Comparison of ENCODE assay signal across 8 cellular contexts in the genomic region with DNA sequence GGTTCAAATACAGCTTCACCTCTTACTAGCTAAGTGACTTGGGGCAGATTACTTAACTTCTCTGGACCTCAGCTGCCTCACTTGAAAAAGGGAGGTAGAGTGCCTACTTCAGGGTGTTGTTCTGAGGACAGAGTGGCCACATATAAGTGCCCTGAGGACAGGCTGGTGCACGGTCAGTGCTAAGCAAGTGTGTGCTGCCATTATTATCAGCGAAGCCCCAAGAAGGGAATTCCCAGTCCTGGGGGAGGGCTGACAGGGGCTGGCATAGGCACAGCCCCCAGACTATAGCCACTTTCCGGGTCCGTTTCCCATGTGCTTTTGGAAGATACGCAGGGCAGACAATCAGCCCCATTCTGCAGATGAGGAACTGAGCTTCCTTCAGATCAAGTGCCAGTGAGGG. TPM values are rescaled to one million over a fixed set of nuclear protein-coding genes. Genes with fewer than 3 reads are reported as not detected.
DNase-seq lines count a peak whose midpoint lies in the region; ATAC-seq and TF ChIP-seq lines count a peak whose summit lies in the region.

No MANE protein-coding gene starts in this region.

- H3K4me1 ChIP-seq in SK-N-SH (ENCODE audit: control insufficient read depth in 1 of 2, insufficient read depth in 2 of 2, low read depth in 1 of 2, low read length in 1 of 2), result peaks cover 20 to 26% of the 10 kb centered on the region in 2 experiments; a peak in 2 of 4 replicates
- peaks cover 45% of the 10 kb centered on the region for H3K4me1 ChIP-seq in adipocyte (ENCODE audit: control insufficient read depth, insufficient read depth, low read length)
- H3K4me1 ChIP-seq in lower lobe of right lung, result peaks cover 54% of the 10 kb centered on the region

- H3K27ac ChIP-seq in SK-N-SH (ENCODE audit: low read depth in 2 of 2, low read length in 1 of 2) (peak overlapping the region in 1 of 2 experiments; percentile 44; a peak in 1 of 4 replicates), lower lobe of right lung (peak overlapping the region; percentile 100), substantia nigra (ENCODE audit: low read depth, low read length, poor library complexity, severe bottlenecking) (peak overlapping the region; percentile 98)

- H3K4me2 ChIP-seq in SK-N-SH, result peak overlapping the region; percentile 95; the same call in 1 of the 2 replicates

- CTCF ChIA-PET in SK-N-SH (lab: Yijun Ruan, JAX), result interaction anchor here (1.0 to 2.3 kb wide), 5 partner anchors 19 to 132 kb away, joined by 3 to 11 read pairs (median 3); a partner anchor contains a TSS

- H3K79me2 ChIP-seq in SK-N-SH (ENCODE audit: insufficient read depth), result peaks cover 98% of the 10 kb centered on the region

- H2AFZ ChIP-seq in SK-N-SH (ENCODE audit: low read depth), result no peak overlapping the region

- no peaks in the 10 kb centered on the region for H3K27me3 ChIP-seq in SK-N-SH (ENCODE audit: insufficient read depth)
- no peaks in the 10 kb centered on the region for H3K27me3 ChIP-seq in adipocyte (replicated peaks; ENCODE audit: control insufficient read depth, insufficient read depth, low read length)
- no peaks in the 10 kb centered on the region for H3K27me3 ChIP-seq in lower lobe of right lung (ENCODE audit: low read depth)

- ATAC-seq in SK-N-SH treated with all-trans-retinoic acid at 6 μM for 48 hours (no peak), lower lobe of right lung (no peak)

- peaks cover 15% of the 10 kb centered on the region for H3F3A ChIP-seq in SK-N-SH (replicated peaks; ENCODE audit: insufficient read depth)

- DNase-seq in SK-N-SH (no peak), adipocyte (ENCODE audit: low read depth) (no peak), lower lobe of right lung (no peak), substantia nigra (lab: John Stamatoyannopoulos, UW) (no peak), globus pallidus (ENCODE audit: low spot score) (no peak), NCI-H2171 treated with DMSO at 0.1 percent for 48 hours (lab: John Stamatoyannopoulos, UW) (no peak)
- DNase-seq in stimulated activated CD4-positive, alpha-beta T cell treated with anti-CD3 and anti-CD28 coated beads, Interleukin-4, amount 100 ng/mL, for 1 hour, result no peak

- H3K36me3 ChIP-seq in SK-N-SH (replicated peaks in 1 of 2; ENCODE audit: control insufficient read depth in 1 of 2, insufficient read depth in 2 of 2, low read length in 1 of 2) (no peaks in the 10 kb centered on the region), adipocyte (ENCODE audit: control insufficient read depth, insufficient read depth, low read length, severe bottlenecking) (peaks cover 3% of the 10 kb centered on the region), lower lobe of right lung (no peaks in the 10 kb centered on the region)

- no peak for TF ChIP-seq CTCF in SK-N-SH (IDR thresholded peaks at IDR 0.05)
- TF ChIP-seq CTCF in lower lobe of right lung (IDR thresholded peaks at IDR 0.05), result no peak

- TF ChIP-seq EP300 in SK-N-SH (IDR thresholded peaks at IDR 0.05; ENCODE audit: borderline replicate concordance in 1 of 2, low read depth in 1 of 2, low read length in 1 of 2), result no peak

- WGBS in SK-N-SH (ENCODE audit: low lambda C conversion rate), result 97% methylated on average over 5 of the region's 5 CpGs

- H3K9ac ChIP-seq in SK-N-SH, result no peak overlapping the region
- peak overlapping the region; percentile 96 for H3K9ac ChIP-seq in adipocyte (ENCODE audit: low read length)

- no peak overlapping the region for H3K4me3 ChIP-seq in SK-N-SH (ENCODE audit: low read depth in 2 of 2, low read length in 1 of 2)
- peak overlapping the region; percentile 83 for H3K4me3 ChIP-seq in adipocyte (ENCODE audit: low read length)
- H3K4me3 ChIP-seq in lower lobe of right lung, result peak overlapping the region; percentile 86

- intact Hi-C loops in lower lobe of right lung (cut with DNase I), result no loop called here

- POLR2A ChIA-PET in SK-N-SH (lab: Yijun Ruan, JAX), result interaction anchor here (1.0 to 1.4 kb wide), 3 partner anchors 22 to 95 kb away, joined by 3 to 6 read pairs (median 3); a partner anchor contains a TSS

- no peaks in the 10 kb centered on the region for H3K9me2 ChIP-seq in SK-N-SH

- TF ChIP-seq RAD21 in SK-N-SH (IDR thresholded peaks at IDR 0.05; ENCODE audit: low read length), result no peak

- H3K9me3 ChIP-seq in SK-N-SH (no peaks in the 10 kb centered on the region), adipocyte (ENCODE audit: control insufficient read depth, low read length) (no peaks in the 10 kb centered on the region), lower lobe of right lung (no peaks in the 10 kb centered on the region)

- peaks cover 60% of the 10 kb centered on the region for H4K20me1 ChIP-seq in SK-N-SH (ENCODE audit: insufficient read depth)

TF ChIP-seq in SK-N-SH, 30 proteins besides CTCF, POLR2A, EP300 and RAD21 (continues in another document):
- no peak for TF ChIP-seq POLR2AphosphoS5 (IDR thresholded peaks at IDR 0.05; ENCODE audit: low read depth, low read length)
- no peak for TF ChIP-seq GATA2 (CRISPR knock-in tag; IDR thresholded peaks at IDR 0.05)
- no peak for TF ChIP-seq NFIC (IDR thresholded peaks at IDR 0.05; ENCODE audit: borderline replicate concordance)
- no peak for TF ChIP-seq EZH2phosphoT487 (IDR thresholded peaks at IDR 0.05; ENCODE audit: borderline replicate concordance, low read depth)
- TF ChIP-seq TAF1 (IDR thresholded peaks at IDR 0.05; ENCODE audit: borderline replicate concordance, low read depth, low read length), result no peak
- TF ChIP-seq FOXJ3 (CRISPR knock-in tag; IDR thresholded peaks at IDR 0.05), result no peak
- no peak for TF ChIP-seq MEF2A (IDR thresholded peaks at IDR 0.05; ENCODE audit: borderline replicate concordance, low read depth)
- TF ChIP-seq JUND (IDR thresholded peaks at IDR 0.05), result no peak
- no peak for TF ChIP-seq TEAD4 (IDR thresholded peaks at IDR 0.05; ENCODE audit: borderline replicate concordance, insufficient read depth)
- TF ChIP-seq, protein P1, sequence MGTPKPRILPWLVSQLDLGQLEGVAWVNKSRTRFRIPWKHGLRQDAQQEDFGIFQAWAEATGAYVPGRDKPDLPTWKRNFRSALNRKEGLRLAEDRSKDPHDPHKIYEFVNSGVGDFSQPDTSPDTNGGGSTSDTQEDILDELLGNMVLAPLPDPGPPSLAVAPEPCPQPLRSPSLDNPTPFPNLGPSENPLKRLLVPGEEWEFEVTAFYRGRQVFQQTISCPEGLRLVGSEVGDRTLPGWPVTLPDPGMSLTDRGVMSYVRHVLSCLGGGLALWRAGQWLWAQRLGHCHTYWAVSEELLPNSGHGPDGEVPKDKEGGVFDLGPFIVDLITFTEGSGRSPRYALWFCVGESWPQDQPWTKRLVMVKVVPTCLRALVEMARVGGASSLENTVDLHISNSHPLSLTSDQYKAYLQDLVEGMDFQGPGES (IDR thresholded peaks at IDR 0.05; ENCODE audit: low read depth, low read length), result no peak
- TF ChIP-seq, protein P2, sequence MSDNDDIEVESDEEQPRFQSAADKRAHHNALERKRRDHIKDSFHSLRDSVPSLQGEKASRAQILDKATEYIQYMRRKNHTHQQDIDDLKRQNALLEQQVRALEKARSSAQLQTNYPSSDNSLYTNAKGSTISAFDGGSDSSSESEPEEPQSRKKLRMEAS (IDR thresholded peaks at IDR 0.05; ENCODE audit: low read depth), result no peak

TF ChIP-seq in SK-N-SH treated with all-trans-retinoic acid at 6 μM for 48 hours, 23 proteins besides CTCF, POLR2A, EP300 and RAD21:
- no peak for TF ChIP-seq SNAI2 (CRISPR knock-in tag; IDR thresholded peaks at IDR 0.05)
- TF ChIP-seq ESRRG (CRISPR knock-in tag; IDR thresholded peaks at IDR 0.05), result no peak
TF ChIP-seq in SK-N-SH treated with all-trans-retinoic acid at 6 μM for 48 hours: peak in this region for 0.

RNA-seq across cellular contexts. Expression of a gene that starts 2.5 kb away (rescaled TPM):
- 11.4 and 12.8 TPM in 2 replicates for polyA plus RNA-seq in SK-N-SH (2012; rRNA removed)
- 9.2 and 12.2 TPM in 2 replicates for polyA plus RNA-seq in SK-N-SH (2012; cell fraction: cytosol; rRNA removed)
- 22.1 and 27.1 TPM in 2 replicates for polyA plus RNA-seq in SK-N-SH (2012; cell fraction: nucleus; rRNA removed)
- total RNA-seq in lower lobe of right lung, result 79.0 TPM

RNA-seq across cellular contexts. Expression of a gene that starts 4.3 kb away (rescaled TPM):
- polyA plus RNA-seq in SK-N-SH (2012; rRNA removed), result not detected in 2 replicates
- polyA plus RNA-seq in SK-N-SH (2012; cell fraction: cytosol; rRNA removed), result 0.03 TPM in 1 of 2 replicates, not detected in the other
- polyA plus RNA-seq in SK-N-SH (2012; cell fraction: nucleus; rRNA removed), result not detected in 2 replicates
- not detected for total RNA-seq in lower lobe of right lung

RNA-seq across cellular contexts. Expression of a gene that starts 7.2 kb away (rescaled TPM):
- 19.0 and 37.3 TPM in 2 replicates for polyA plus RNA-seq in SK-N-SH (2012; rRNA removed)
- polyA plus RNA-seq in SK-N-SH (2012; cell fraction: cytosol; rRNA removed), result 16.7 and 21.1 TPM in 2 replicates
- polyA plus RNA-seq in SK-N-SH (2012; cell fraction: nucleus; rRNA removed), result 90.5 and 92.5 TPM in 2 replicates
- total RNA-seq in lower lobe of right lung, result 101 TPM

RNA-seq across cellular contexts. Expression of a gene that starts 32.1 kb away (rescaled TPM):
- 26.8 and 29.7 TPM in 2 replicates for polyA plus RNA-seq in SK-N-SH (2012; rRNA removed)
- polyA plus RNA-seq in SK-N-SH (2012; cell fraction: cytosol; rRNA removed), result 26.0 and 28.7 TPM in 2 replicates
- 5.3 and 6.9 TPM in 2 replicates for polyA plus RNA-seq in SK-N-SH (2012; cell fraction: nucleus; rRNA removed)
- 8.4 TPM for total RNA-seq in lower lobe of right lung

RNA-seq across cellular contexts. Expression of a gene that starts 37.6 kb away (rescaled TPM):
- polyA plus RNA-seq in SK-N-SH (2012; rRNA removed), result 1.9 and 2.5 TPM in 2 replicates
- polyA plus RNA-seq in SK-N-SH (2012; cell fraction: cytosol; rRNA removed), result 1.5 and 1.8 TPM in 2 replicates
- 7.9 and 11.0 TPM in 2 replicates for polyA plus RNA-seq in SK-N-SH (2012; cell fraction: nucleus; rRNA removed)
- total RNA-seq in lower lobe of right lung, result 1.2 TPM

Comparison
In these comparisons a context has a peak if more than half of its experiments do, and no peak if none do; other contexts are left out.
1. H3K4me3 ChIP-seq: peak in adipocyte (single experiment) and lower lobe of right lung (single experiment); none in SK-N-SH (0 of 2).